In the genomic region with DNA sequence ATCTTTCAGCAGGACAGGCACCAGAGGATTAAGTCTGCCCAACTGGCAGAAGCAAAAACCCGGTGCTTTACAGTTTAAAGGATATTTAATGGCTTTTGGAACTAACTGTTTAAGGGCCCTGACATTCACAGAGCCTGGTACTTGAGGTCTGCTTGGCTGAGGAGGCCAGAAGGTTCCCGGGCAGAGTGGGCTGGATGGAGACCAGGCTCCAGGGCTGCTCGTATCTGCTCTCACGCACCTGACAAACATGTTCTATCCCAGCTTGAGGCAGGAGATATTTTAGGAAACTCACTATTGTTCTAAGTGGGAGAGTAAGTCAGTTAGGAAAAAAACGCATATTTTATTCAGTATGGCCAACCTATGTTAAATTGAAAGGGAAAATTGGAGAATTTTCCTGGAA, we compare ENCODE assay signal across 28 cellular contexts.
"Had no signal": no experiment of that assay in that cellular context is flagged by ENCODE, and none has a peak within 500 bp of the region (broad histone marks: within the 10 kb centered on the region; RNA-seq: fewer than 3 reads in every experiment).

No MANE protein-coding gene starts in this region.

- H3K27ac ChIP-seq: brain microvascular endothelial cell, esophagus muscularis mucosa, foreskin keratinocyte, gastrocnemius medialis, VCaP had no signal

- H3K36me3 Mint-ChIP-seq: activated naive CD8-positive, alpha-beta T cell; WTC11 had no signal

- H3K4me1 Mint-ChIP-seq: activated T-helper 17 cell treated with anti-CD3 and anti-CD28 coated beads, Interleukin-2, amount 50 U/mL, for 72 hours had no signal

- H3K9me3 Mint-ChIP-seq: activated CD4-positive, alpha-beta memory T cell treated with anti-CD3 and anti-CD28 coated beads, Interleukin-2, amount 10 ng/mL, durations not matched to agents 7 days and 5 days; activated CD4-positive, alpha-beta T cell treated with anti-CD3 and anti-CD28 coated beads, Interleukin-2, amount 10 ng/mL, durations not matched to agents 7 days and 5 days; activated T-cell treated with anti-CD3 and anti-CD28 coated beads, Interleukin-2, amount 50 U/mL, for 4 hours; activated T-helper 17 cell treated with anti-CD3 and anti-CD28 coated beads, Interleukin-2, amount 50 U/mL, for 72 hours; effector memory CD8-positive, alpha-beta T cell; WTC11 had no signal

- H3K27me3 Mint-ChIP-seq: activated CD4-positive, alpha-beta T cell treated with anti-CD3 and anti-CD28 coated beads, Interleukin-2, amount 10 ng/mL, durations not matched to agents 7 days and 5 days; activated naive CD8-positive, alpha-beta T cell; effector memory CD8-positive, alpha-beta T cell had no signal

- ATAC-seq: activated T-cell treated with anti-CD3 and anti-CD28 coated beads, Interleukin-2, amount 50 U/mL, for 4 hours; activated T-helper 17 cell treated with anti-CD3 and anti-CD28 coated beads, Interleukin-2, amount 50 U/mL, for 72 hours; effector memory CD8-positive, alpha-beta T cell; foreskin keratinocyte; gastrocnemius medialis had no signal

- H3K27me3 ChIP-seq: brain microvascular endothelial cell, esophagus muscularis mucosa, foreskin keratinocyte, gastrocnemius medialis had no signal

- H3K4me1 ChIP-seq: foreskin keratinocyte, gastrocnemius medialis had no signal

- H3K9me3 ChIP-seq: esophagus muscularis mucosa, gastrocnemius medialis had no signal

- H3K27ac Mint-ChIP-seq: activated CD4-positive, alpha-beta memory T cell treated with anti-CD3 and anti-CD28 coated beads, Interleukin-2, amount 10 ng/mL, durations not matched to agents 7 days and 5 days; activated CD4-positive, alpha-beta T cell treated with anti-CD3 and anti-CD28 coated beads, Interleukin-2, amount 10 ng/mL, durations not matched to agents 7 days and 5 days; activated naive CD8-positive, alpha-beta T cell; activated T-helper 17 cell treated with anti-CD3 and anti-CD28 coated beads, Interleukin-2, amount 50 U/mL, for 72 hours; effector memory CD8-positive, alpha-beta T cell had no signal

- H3K4me3 ChIP-seq: esophagus muscularis mucosa, gastrocnemius medialis had no signal

- DNase-seq: activated CD4-positive, alpha-beta memory T cell treated with anti-CD3 and anti-CD28 coated beads, Interleukin-2, amount 10 ng/mL, durations not matched to agents 7 days and 5 days; activated CD4-positive, alpha-beta T cell treated with anti-CD3 and anti-CD28 coated beads for 1 hour; activated CD4-positive, alpha-beta T cell treated with anti-CD3 and anti-CD28 coated beads for 4 hours; activated CD4-positive, alpha-beta T cell treated with anti-CD3 and anti-CD28 coated beads, Interleukin-2, amount 10 ng/mL, durations not matched to agents 7 days and 5 days; activated CD4-positive, alpha-beta T cell treated with anti-CD3 and anti-CD28 coated beads, Interleukin-2, amount 50 U/mL, for 4 hours; activated effector memory CD4-positive, alpha-beta T cell treated with Interleukin-2 at 50 U/mL for 16 hours; activated gamma-delta T cell treated with Interleukin-2 at 50 U/mL for 16 hours; activated naive CD4-positive, alpha-beta T cell treated with anti-CD3 and anti-CD28 coated beads, Interleukin-2, amount 50 U/mL, for 16 hours; activated naive CD4-positive, alpha-beta T cell treated with Interleukin-2 at 50 U/mL for 16 hours; activated T-cell treated with anti-CD3 and anti-CD28 coated beads, Interleukin-2, amount 50 U/mL, for 4 hours; amniotic stem cell; anterior cingulate cortex; brain microvascular endothelial cell; central memory CD4-positive, alpha-beta T cell; cortex of kidney; dermis blood vessel endothelial cell; effector CD4-positive, alpha-beta T cell; effector memory CD8-positive, alpha-beta T cell; erythroblast; foreskin keratinocyte; gastrocnemius medialis; glutamatergic neuron; T-helper 2 cell had no signal

- H3K4me3 Mint-ChIP-seq: activated CD4-positive, alpha-beta memory T cell treated with anti-CD3 and anti-CD28 coated beads, Interleukin-2, amount 10 ng/mL, durations not matched to agents 7 days and 5 days; activated CD4-positive, alpha-beta T cell treated with anti-CD3 and anti-CD28 coated beads, Interleukin-2, amount 10 ng/mL, durations not matched to agents 7 days and 5 days; activated naive CD8-positive, alpha-beta T cell; activated T-cell treated with anti-CD3 and anti-CD28 coated beads, Interleukin-2, amount 50 U/mL, for 4 hours; activated T-helper 17 cell treated with anti-CD3 and anti-CD28 coated beads, Interleukin-2, amount 50 U/mL, for 72 hours; effector memory CD8-positive, alpha-beta T cell; WTC11 had no signal
